In the genomic region with DNA sequence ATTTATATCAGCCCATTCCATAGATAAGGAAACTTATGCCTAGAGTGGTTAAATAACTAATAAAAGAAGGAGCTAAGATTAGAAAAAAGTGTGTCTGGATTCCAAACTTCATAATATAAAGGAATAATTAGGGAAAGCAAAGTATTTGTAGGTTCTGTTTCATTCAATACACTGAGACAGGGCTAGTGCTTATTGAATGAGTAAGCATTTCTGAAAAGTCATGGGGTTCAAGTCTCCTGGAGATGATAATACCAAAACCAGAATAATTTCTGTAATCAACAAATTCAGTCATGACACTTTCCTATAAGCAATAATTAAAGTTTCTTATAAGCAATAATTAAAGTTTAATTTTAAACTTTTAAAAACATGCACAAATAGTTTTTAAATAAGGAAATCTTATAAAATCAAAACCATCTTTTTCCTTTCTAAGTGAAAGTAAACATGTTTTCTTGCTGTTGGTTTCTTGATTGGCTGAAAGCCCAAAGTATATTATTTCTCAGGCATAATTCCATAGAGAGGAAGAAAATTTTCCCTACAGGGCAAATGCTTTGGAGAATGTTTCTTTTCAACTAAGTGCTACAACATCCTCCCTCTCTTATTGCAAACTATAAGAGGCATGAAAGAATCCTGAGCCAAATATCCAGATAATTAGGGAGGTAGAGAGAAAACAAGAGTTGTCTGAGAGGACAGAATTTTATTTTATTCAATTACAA, we compare ENCODE assay signal across 1 cellular context.
TF ChIP-seq lines count a peak whose summit lies in the region.

No MANE protein-coding gene starts in this region.

TF ChIP-seq in SK-N-SH treated with all-trans-retinoic acid at 6 μM for 48 hours, 23 proteins besides CTCF, POLR2A, EP300 and RAD21 (continued from another document):
- TF ChIP-seq ZNF70 (CRISPR knock-in tag; IDR thresholded peaks at IDR 0.05) (no peak), SNAI2 (CRISPR knock-in tag; IDR thresholded peaks at IDR 0.05) (no peak), ZFP30 (CRISPR knock-in tag; IDR thresholded peaks at IDR 0.05) (no peak), OSR1 (CRISPR knock-in tag; IDR thresholded peaks at IDR 0.05) (no peak)
- TF ChIP-seq, protein P1, sequence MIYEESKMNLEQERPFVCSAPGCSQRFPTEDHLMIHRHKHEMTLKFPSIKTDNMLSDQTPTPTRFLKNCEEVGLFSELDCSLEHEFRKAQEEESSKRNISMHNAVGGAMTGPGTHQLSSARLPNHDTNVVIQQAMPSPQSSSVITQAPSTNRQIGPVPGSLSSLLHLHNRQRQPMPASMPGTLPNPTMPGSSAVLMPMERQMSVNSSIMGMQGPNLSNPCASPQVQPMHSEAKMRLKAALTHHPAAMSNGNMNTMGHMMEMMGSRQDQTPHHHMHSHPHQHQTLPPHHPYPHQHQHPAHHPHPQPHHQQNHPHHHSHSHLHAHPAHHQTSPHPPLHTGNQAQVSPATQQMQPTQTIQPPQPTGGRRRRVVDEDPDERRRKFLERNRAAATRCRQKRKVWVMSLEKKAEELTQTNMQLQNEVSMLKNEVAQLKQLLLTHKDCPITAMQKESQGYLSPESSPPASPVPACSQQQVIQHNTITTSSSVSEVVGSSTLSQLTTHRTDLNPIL (CRISPR knock-in tag; IDR thresholded peaks at IDR 0.05; ENCODE audit: low read depth) = no peak
